1 cellular context compared by ENCODE assay signal in genomic region chr2:182667321-182667695, GRCh38.
TF ChIP-seq lines count a peak whose summit lies in the region.

No MANE protein-coding gene starts in this region.

TF ChIP-seq in IMR-90, 13 proteins besides CTCF, POLR2A, EP300 and RAD21 (continued from another document):
- no peak for TF ChIP-seq RFX5 (IDR thresholded peaks at IDR 0.05; ENCODE audit: low read depth, low read length)
- no peak for TF ChIP-seq MAFK (IDR thresholded peaks at IDR 0.05; ENCODE audit: low read depth, low read length)
